Comparison of ENCODE assay signal across 27 cellular contexts in genomic region chr10:128610113-128610512, GRCh38.
"Had no signal": no experiment of that assay in that cellular context is flagged by ENCODE, and none has a peak within 500 bp of the region (broad histone marks: within the 10 kb centered on the region; RNA-seq: fewer than 3 reads in every experiment).

No MANE protein-coding gene starts in this region.

- H3K27ac ChIP-seq: colonic mucosa, coronary artery, dorsolateral prefrontal cortex, epithelial cell of prostate, esophagus squamous epithelium, foreskin keratinocyte, gastrocnemius medialis, gastroesophageal sphincter, heart left ventricle, heart right ventricle had no signal

- H3K4me1 ChIP-seq: esophagus squamous epithelium, foreskin keratinocyte, gastrocnemius medialis, gastroesophageal sphincter, heart left ventricle had no signal

- H3K4me3 ChIP-seq: colonic mucosa, coronary artery, dorsolateral prefrontal cortex, esophagus squamous epithelium, gastrocnemius medialis, gastroesophageal sphincter, heart left ventricle, heart right ventricle had no signal

- FAIRE-seq: colon, endometrium, endothelial cell of umbilical vein, frontal cortex had no signal

- H3K36me3 ChIP-seq: colonic mucosa, esophagus squamous epithelium, gastrocnemius medialis, gastroesophageal sphincter, heart left ventricle, heart right ventricle had no signal

- H3K27me3 ChIP-seq: colonic mucosa, esophagus squamous epithelium, foreskin keratinocyte, gastrocnemius medialis, gastroesophageal sphincter, heart left ventricle had no signal

- H3K9me3 ChIP-seq: colonic mucosa, gastrocnemius medialis, gastroesophageal sphincter, heart left ventricle, heart right ventricle had no signal

- DNase-seq: cortex of kidney; dermis blood vessel endothelial cell; dorsolateral prefrontal cortex; effector CD4-positive, alpha-beta T cell; effector CD8-positive, alpha-beta T cell; effector memory CD4-positive, alpha-beta T cell; effector memory CD8-positive, alpha-beta T cell; endodermal cell; erythroblast; esophagus squamous epithelium; foreskin fibroblast; foreskin keratinocyte; foreskin melanocyte; gastrocnemius medialis; glutamatergic neuron; head of caudate nucleus; heart left ventricle; heart right ventricle had no signal

- ATAC-seq: effector memory CD8-positive, alpha-beta T cell; esophagus mucosa; foreskin keratinocyte; gastrocnemius medialis; gastroesophageal sphincter; heart left ventricle; heart right ventricle had no signal
